In the genomic region with DNA sequence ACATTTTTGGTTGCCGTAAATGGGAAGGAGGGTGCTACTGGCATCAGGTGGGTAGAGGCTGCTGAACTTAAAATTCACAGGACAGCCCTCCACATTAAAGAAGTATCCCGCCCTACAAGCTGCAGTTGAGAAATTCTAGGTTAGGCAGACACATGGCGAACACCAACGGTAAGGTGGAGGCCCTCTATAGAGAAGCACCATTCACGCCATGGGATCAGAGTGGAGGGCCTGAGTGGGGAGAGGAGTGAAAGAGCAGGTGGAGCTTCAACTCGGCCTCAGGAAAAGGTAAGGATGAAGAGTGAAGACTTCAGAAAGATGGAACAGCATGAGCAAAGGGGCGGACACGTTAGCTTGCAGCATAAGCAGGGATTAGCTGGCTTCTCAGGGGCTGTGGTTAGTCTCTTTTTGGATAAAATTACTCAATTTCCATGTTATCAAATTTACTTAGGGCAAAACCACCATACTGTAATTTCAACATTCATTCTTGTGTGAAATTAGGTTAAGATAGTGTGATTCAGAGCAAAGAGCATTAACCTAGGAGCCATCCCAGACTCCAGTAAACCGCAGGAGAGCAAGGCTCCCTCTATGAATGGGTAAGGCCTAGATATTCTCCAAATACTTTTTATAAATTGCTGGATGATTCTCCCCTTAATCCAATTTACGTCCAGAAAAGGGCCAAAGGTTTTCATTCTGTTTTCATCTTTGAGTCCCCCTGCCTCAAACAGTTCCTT, we compare ENCODE assay signal across 8 cellular contexts. TPM values are rescaled to one million over a fixed set of nuclear protein-coding genes. Genes with fewer than 3 reads are reported as not detected.
DNase-seq lines count a peak whose midpoint lies in the region; ATAC-seq and TF ChIP-seq lines count a peak whose summit lies in the region.

No MANE protein-coding gene starts in this region.

- H2BK20ac ChIP-seq in IMR-90 (ENCODE audit: low read depth, low read length): no peak overlapping the region

- H2BK120ac ChIP-seq in IMR-90 (ENCODE audit: low read depth, low read length): no peak overlapping the region
- H2BK120ac ChIP-seq in mesendoderm (ENCODE audit: low read depth, low read length): no peak overlapping the region

- peak overlapping the region; percentile 97 for H3K23ac ChIP-seq in IMR-90 (ENCODE audit: low read depth, low read length)
- H3K23ac ChIP-seq in mesendoderm (ENCODE audit: low read length): no peak overlapping the region

- H2AFZ ChIP-seq in ACC112 (ENCODE audit: low read length, unreplicated experiment) (peak overlapping the region; percentile 56), IMR-90 (replicated peaks; ENCODE audit: low read length, poor library complexity) (no peak overlapping the region)

- H3K79me2 ChIP-seq in ACC112 (ENCODE audit: control insufficient read depth, insufficient read depth, low read length, unreplicated experiment) (peaks cover 12% of the 10 kb centered on the region), mesendoderm (ENCODE audit: control insufficient read depth, insufficient read depth, low read length) (no peaks in the 10 kb centered on the region)

- peak overlapping the region; percentile 69 to 99 for H4K8ac ChIP-seq in IMR-90 (ENCODE audit: low read depth in 2 of 2, low read length in 2 of 2)
- H4K8ac ChIP-seq in mesendoderm (ENCODE audit: low read depth, low read length): no peak overlapping the region

- TF ChIP-seq POLR2A in IMR-90 (IDR thresholded peaks at IDR 0.05; ENCODE audit: low read depth, low read length): no peak

- no peak overlapping the region for H2BK5ac ChIP-seq in IMR-90 (ENCODE audit: low read depth, low read length, poor library complexity, severe bottlenecking)
- H2BK5ac ChIP-seq in mesendoderm (ENCODE audit: low read length): no peak overlapping the region

- H3K9me3 ChIP-seq in IMR-90 (ENCODE audit: control insufficient read depth, insufficient read depth, low read length): no peaks in the 10 kb centered on the region

- BruUV-seq in IMR-90 (replicated peaks; lab: Mats Ljungman, UMichigan): no TSS peak

- H3K79me1 ChIP-seq in IMR-90 (ENCODE audit: low read depth in 1 of 2, low read length in 2 of 2): peaks cover 12 to 20% of the 10 kb centered on the region in 2 experiments
- no peaks in the 10 kb centered on the region for H3K79me1 ChIP-seq in mesendoderm (ENCODE audit: low read length)

- DNase-seq in IMR-90 (peak; percentile 1), mesendoderm (no peak), ureter (ENCODE audit: low spot score) (no peak), NCI-H1105 (lab: John Stamatoyannopoulos, UW) (no peak)

- H3K18ac ChIP-seq in IMR-90 (ENCODE audit: low read depth, low read length): no peak overlapping the region
- no peak overlapping the region for H3K18ac ChIP-seq in mesendoderm (ENCODE audit: low read length)

- in situ Hi-C loops in IMR-90 (cut with MboI; ENCODE audit: low sequenced_read_pairs): no loop called here

- peak overlapping the region; percentile 98; the same call in 1 of the 2 replicates for H3K56ac ChIP-seq in IMR-90 (ENCODE audit: extremely low read depth, insufficient read depth, low read length)
- H3K56ac ChIP-seq in mesendoderm (ENCODE audit: low read length): peak overlapping the region; percentile 63

- TF ChIP-seq RAD21 in IMR-90 (IDR thresholded peaks at IDR 0.05; ENCODE audit: low read length): no peak

- peak overlapping the region; percentile 15; the same call in 1 of the 2 replicates for H4K91ac ChIP-seq in IMR-90 (ENCODE audit: insufficient read depth, low read depth, low read length)

- POLR2A ChIA-PET in IMR-90 (lab: Charles Lee; ENCODE audit: unreplicated experiment): interaction anchor here (0.6 kb wide), 1 partner anchor 13 kb away, joined by 4 read pairs; no protein-coding TSS in a partner anchor

- H2AK5ac ChIP-seq in IMR-90 (ENCODE audit: low read depth, low read length) (peak overlapping the region; percentile 6; the same call in 1 of the 2 replicates), mesendoderm (ENCODE audit: low read length) (no peak overlapping the region)

- H3K4me3 ChIP-seq in ACC112 (ENCODE audit: low read depth, low read length) (peak overlapping the region; percentile 81), IMR-90 (ENCODE audit: insufficient read depth, low read depth, low read length) (peak overlapping the region; percentile 58; the same call in 1 of the 2 replicates), mesendoderm (ENCODE audit: low read length) (no peak overlapping the region)

- H2AK9ac ChIP-seq in IMR-90 (replicated peaks; ENCODE audit: low read depth, low read length, poor library complexity): no peak overlapping the region

- TF ChIP-seq CTCF in IMR-90 (conservative IDR thresholded peaks at IDR 0.05; ENCODE audit: low read depth, low read length): no peak

- no peaks in the 10 kb centered on the region for H4K20me1 ChIP-seq in IMR-90 (ENCODE audit: insufficient read depth, low read length)

- H2BK15ac ChIP-seq in IMR-90 (ENCODE audit: low read depth, low read length) (no peak overlapping the region), mesendoderm (replicated peaks; ENCODE audit: low read depth) (no peak overlapping the region)

- intact Hi-C loops in IMR-90 (cut with micrococcal nuclease): loop anchor here (2.0 kb wide), 1 partner anchor 42 kb away; no protein-coding TSS in a partner anchor

- peak overlapping the region; percentile 73 for H3K27ac ChIP-seq in ACC112 (ENCODE audit: low read depth, low read length)
- no peak overlapping the region for H3K27ac ChIP-seq in IMR-90 (ENCODE audit: insufficient read depth, low read length)
- H3K27ac ChIP-seq in angular gyrus (ENCODE audit: low read depth, low read length): peak overlapping the region; percentile 96
- no peak overlapping the region for H3K27ac ChIP-seq in mesendoderm (ENCODE audit: low read depth, low read length)

- peak overlapping the region; percentile 99; the same call in 1 of the 2 replicates for H3K14ac ChIP-seq in IMR-90 (replicated peaks; ENCODE audit: low read depth, low read length)

- ATAC-seq in IMR-90 (ENCODE audit: low read depth) (no peak), GM18858 (IDR thresholded peaks at IDR 0.05; ENCODE audit: unreplicated experiment) (no peak), GM18867 (IDR thresholded peaks at IDR 0.05; ENCODE audit: unreplicated experiment) (no peak)

- H3K9me1 ChIP-seq in IMR-90 (ENCODE audit: insufficient read depth, low read length): no peaks in the 10 kb centered on the region; the same call in 1 of the 2 replicates

- H3K4me1 ChIP-seq in ACC112 (ENCODE audit: control insufficient read depth, insufficient read depth, low read length, unreplicated experiment) (peaks cover 7% of the 10 kb centered on the region), IMR-90 (ENCODE audit: control insufficient read depth, insufficient read depth, low read length) (peaks cover 2% of the 10 kb centered on the region; the same call in 1 of the 2 replicates), mesendoderm (ENCODE audit: control insufficient read depth, low read depth, low read length) (no peaks in the 10 kb centered on the region)

- H3K27me3 ChIP-seq in ACC112 (ENCODE audit: insufficient read depth, low read length): no peaks in the 10 kb centered on the region
- H3K27me3 ChIP-seq in IMR-90 (ENCODE audit: control insufficient read depth, insufficient read depth, low read length): no peaks in the 10 kb centered on the region
- H3K27me3 ChIP-seq in mesendoderm (ENCODE audit: insufficient read depth, low read length, poor library complexity): no peaks in the 10 kb centered on the region

- H3K9ac ChIP-seq in IMR-90 (ENCODE audit: low read depth, low read length) (peak overlapping the region; percentile 91; the same call in 1 of the 2 replicates), mesendoderm (ENCODE audit: low read length) (peak overlapping the region; percentile 88)

- H3K36me3 ChIP-seq in ACC112 (ENCODE audit: insufficient read depth, low read length): peaks cover 36% of the 10 kb centered on the region
- H3K36me3 ChIP-seq in IMR-90 (ENCODE audit: control insufficient read depth, insufficient read depth, low read length): peaks cover 2% of the 10 kb centered on the region; the same call in 1 of the 2 replicates
- no peaks in the 10 kb centered on the region for H3K36me3 ChIP-seq in mesendoderm (ENCODE audit: control insufficient read depth, insufficient read depth, low read length)

- dilution Hi-C loops in IMR-90 (cut with HindIII; ENCODE audit: low sequenced_read_pairs, unreplicated experiment): no loop called here

- WGBS in IMR-90 (ENCODE audit: extremely low coverage in 2 of 2, insufficient read length in 1 of 2), 2 experiments: 92% methylated on average over 2 of the region's 10 CpGs; no CpG with 5 or more reads in 1 of the 2 experiments
- no CpG with 5 or more reads among the region's 10 CpGs for WGBS in mesendoderm (ENCODE audit: extremely low coverage, insufficient coverage, low lambda C conversion rate)

- H3K4ac ChIP-seq in IMR-90 (ENCODE audit: low read depth, low read length) (peak overlapping the region; percentile 97; the same call in 1 of the 2 replicates), mesendoderm (ENCODE audit: low read depth, low read length) (no peak overlapping the region)

- H3K4me2 ChIP-seq in IMR-90 (ENCODE audit: low read depth, low read length) (peak overlapping the region; percentile 77), mesendoderm (ENCODE audit: low read length) (peak overlapping the region; percentile 28)

- CTCF ChIA-PET in IMR-90 (lab: Yijun Ruan, JAX): no interaction called here

- H4K5ac ChIP-seq in IMR-90 (ENCODE audit: low read depth, low read length) (no peak overlapping the region), mesendoderm (ENCODE audit: low read length) (no peak overlapping the region)

TF ChIP-seq in IMR-90, 13 proteins besides CTCF, POLR2A, EP300 and RAD21:
- no peak for TF ChIP-seq RFX5 (IDR thresholded peaks at IDR 0.05; ENCODE audit: low read depth, low read length)

RNA-seq across cellular contexts. Expression of gene EEF1AKMT1, which starts 1.2 kb away (rescaled TPM):
- total RNA-seq in IMR-90 (2012; rRNA removed): 10.6 and 11.7 TPM in 2 replicates
- polyA plus RNA-seq in IMR-90 (2012; rRNA removed): 7.4 and 10.0 TPM in 2 replicates
- 2.6 and 6.9 TPM in 2 replicates for polyA plus RNA-seq in IMR-90 (2012; cell fraction: cytosol; rRNA removed)
- 0.54 and 5.8 TPM in 2 replicates for polyA plus RNA-seq in IMR-90 (2012; cell fraction: nucleus; rRNA removed; ENCODE audit: low replicate concordance)
- polyA plus RNA-seq in mesendoderm (2013, experiment 1 of 2): 7.7 TPM
- 7.2 TPM for polyA plus RNA-seq in mesendoderm (2013, experiment 2 of 2)
- total RNA-seq in ureter: 14.2 TPM

Comparison
In these comparisons a context has a peak if more than half of its experiments do, and no peak if none do; other contexts are left out.
1. H3K27ac ChIP-seq: peak in ACC112 (single experiment) and angular gyrus (single experiment); none in IMR-90 (single experiment) and mesendoderm (single experiment).